Comparison of ENCODE assay signal across 1 cellular context in genomic region chr5:172733974-172734346, GRCh38.
TF ChIP-seq lines count a peak whose summit lies in the region.

No MANE protein-coding gene starts in this region.

TF ChIP-seq in GM23338, 12 proteins besides CTCF, POLR2A, EP300 and RAD21 (continued from another document):
- TF ChIP-seq ZNF462 (CRISPR knock-in tag; IDR thresholded peaks at IDR 0.05) = no peak
